ENCODE assay signal across 23 cellular contexts in genomic region chr14:86363047-86363446, GRCh38.
A peak's percentile ranks its signal among the peaks of the same experiment; 100 is the strongest.
DNase-seq lines count a peak whose midpoint lies in the region; ATAC-seq and TF ChIP-seq lines count a peak whose summit lies in the region.
"Had no signal": no experiment of that assay in that cellular context is flagged by ENCODE, and none has a peak within 500 bp of the region (broad histone marks: within the 10 kb centered on the region; RNA-seq: fewer than 3 reads in every experiment).

No MANE protein-coding gene starts in this region.

- no peak overlapping the region for H3T11ph ChIP-seq in H9 (ENCODE audit: low read length)

- H3K9me3 Mint-ChIP-seq in H9: no peaks in the 10 kb centered on the region

- H3K27ac ChIP-seq in DND-41 (ENCODE audit: low read length) (peak overlapping the region; percentile 6; the same call in 1 of the 2 replicates), MM.1S (ENCODE audit: low read length) (no peak overlapping the region), OCI-LY3 (ENCODE audit: low read length) (peak overlapping the region; percentile 33; the same call in 1 of the 2 replicates), H9 (ENCODE audit: insufficient read length, low read depth, low read length) (no peak overlapping the region)
- H3K27ac ChIP-seq: BLaER1 had no signal

- no peaks in the 10 kb centered on the region for H3K36me3 Mint-ChIP-seq in H9 (ENCODE audit: insufficient read depth in 1 of 3, low read depth in 3 of 3)
- H3K36me3 Mint-ChIP-seq: CD14-positive monocyte; CD4-positive, alpha-beta memory T cell; CD4-positive, CD25-positive, alpha-beta regulatory T cell; CD8-positive, alpha-beta memory T cell had no signal

- H3K36me3 ChIP-seq in DND-41 (ENCODE audit: insufficient read depth, low read length) (no peaks in the 10 kb centered on the region), MM.1S (replicated peaks; ENCODE audit: insufficient read depth, low read length) (no peaks in the 10 kb centered on the region), OCI-LY3 (replicated peaks; ENCODE audit: low read depth, low read length) (peaks cover 6% of the 10 kb centered on the region)
- H3K36me3 ChIP-seq: BE2C, BLaER1 had no signal

- H3K14ac ChIP-seq in H9 (ENCODE audit: insufficient read depth, low read length): no peak overlapping the region

- no peak overlapping the region for H2AK5ac ChIP-seq in H9 (ENCODE audit: insufficient read length, low read length)

- H3K4me1 Mint-ChIP-seq in H9: peaks cover 0 to 7% of the 10 kb centered on the region in 2 experiments; a peak in 2 of 4 replicates
- H3K4me1 Mint-ChIP-seq: CD14-positive monocyte; CD4-positive, alpha-beta memory T cell; CD4-positive, CD25-positive, alpha-beta regulatory T cell; CD8-positive, alpha-beta memory T cell had no signal

- no peaks in the 10 kb centered on the region for H3K27me3 Mint-ChIP-seq in H9 (ENCODE audit: low read depth)
- H3K27me3 Mint-ChIP-seq: CD4-positive, alpha-beta memory T cell; CD4-positive, CD25-positive, alpha-beta regulatory T cell had no signal

- DNase-seq in DND-41 (no peak), MM.1S (peak; percentile 7), retinal pigment epithelial cell (ENCODE audit: low read depth) (peak; percentile 86), H9 (no peak), mucosa of gallbladder (ENCODE audit: low spot score) (no peak)
- DNase-seq in stimulated activated naive CD4-positive, alpha-beta T cell (lab: John Stamatoyannopoulos, UW): no peak
- DNase-seq: 8988T; ACHN; BE2C; C1 segment of cervical spinal cord; CD4-positive, alpha-beta memory T cell; CD4-positive, CD25-positive, alpha-beta regulatory T cell; CD8-positive, alpha-beta memory T cell; COR-L47; DMS 273 treated with DMSO at 0.1 percent for 48 hours; DMS153; DMS53; DMS79; GF-D8 had no signal

- no peak overlapping the region for H3K56ac ChIP-seq in H9 (ENCODE audit: insufficient read length, low read depth, low read length)

- no peak overlapping the region for H3K4me3 ChIP-seq in DND-41 (ENCODE audit: low read depth in 1 of 2, low read length in 2 of 2)
- no peak overlapping the region for H3K4me3 ChIP-seq in MM.1S (ENCODE audit: low read length)
- no peak overlapping the region for H3K4me3 ChIP-seq in OCI-LY3 (ENCODE audit: low read length)
- no peak overlapping the region for H3K4me3 ChIP-seq in retinal pigment epithelial cell (ENCODE audit: low read length)
- H3K4me3 ChIP-seq: BLaER1 had no signal

- ATAC-seq in DND-41 (ENCODE audit: insufficient read depth, low read depth): no peak
- ATAC-seq in HG03097 (IDR thresholded peaks at IDR 0.05; ENCODE audit: low FRiP score, unreplicated experiment): no peak

- no peak overlapping the region for H3K4me2 ChIP-seq in DND-41 (ENCODE audit: insufficient read depth, low read length)
- H3K4me2 ChIP-seq in MM.1S (ENCODE audit: low read depth, low read length): no peak overlapping the region
- H3K4me2 ChIP-seq in OCI-LY3 (ENCODE audit: low read length): no peak overlapping the region
- no peak overlapping the region for H3K4me2 ChIP-seq in H9 (ENCODE audit: insufficient read depth, insufficient read length, low read length)
- H3K4me2 ChIP-seq: BLaER1 had no signal

- H3K9me3 ChIP-seq in DND-41 (ENCODE audit: insufficient read depth, low read length, severe bottlenecking) (peaks cover 15% of the 10 kb centered on the region), MM.1S (replicated peaks; ENCODE audit: insufficient read depth, low read length) (no peaks in the 10 kb centered on the region), OCI-LY3 (ENCODE audit: insufficient read depth, low read length) (peaks cover 10% of the 10 kb centered on the region), H9 (ENCODE audit: control insufficient read depth, low read depth, low read length) (no peaks in the 10 kb centered on the region)
- H3K9me3 ChIP-seq: BE2C had no signal

- H2BK12ac ChIP-seq in H9 (ENCODE audit: insufficient read length, low read depth, low read length): no peak overlapping the region

- H2AFZ ChIP-seq in DND-41 (ENCODE audit: low read depth, low read length): no peak overlapping the region
- no peak overlapping the region for H2AFZ ChIP-seq in MM.1S (ENCODE audit: low read length)
- H2AFZ ChIP-seq in OCI-LY3 (ENCODE audit: low read depth, low read length): no peak overlapping the region
- no peak overlapping the region for H2AFZ ChIP-seq in H9 (ENCODE audit: low read length)

- no peak overlapping the region for H4K8ac ChIP-seq in H9 (replicated peaks; ENCODE audit: insufficient read length, low read depth, low read length)

- no peak overlapping the region for H4K5ac ChIP-seq in H9 (ENCODE audit: insufficient read length, low read depth, low read length)

- H3K4me3 Mint-ChIP-seq in H9: no peak overlapping the region
- H3K4me3 Mint-ChIP-seq: CD14-positive monocyte; CD4-positive, alpha-beta memory T cell; CD4-positive, CD25-positive, alpha-beta regulatory T cell; CD8-positive, alpha-beta memory T cell had no signal

- H2BK5ac ChIP-seq in H9 (ENCODE audit: insufficient read length, low read length): no peak overlapping the region

- H3F3A ChIP-seq in MM.1S (ENCODE audit: insufficient read depth, low read length): no peaks in the 10 kb centered on the region

- no peak overlapping the region for H3K9ac ChIP-seq in DND-41 (ENCODE audit: low read depth, low read length)
- no peak overlapping the region for H3K9ac ChIP-seq in MM.1S (ENCODE audit: low read length)
- H3K9ac ChIP-seq in OCI-LY3 (ENCODE audit: low read length): no peak overlapping the region
- H3K9ac ChIP-seq in H9 (ENCODE audit: extremely low read depth, insufficient read length, low read length): no peak overlapping the region
- H3K9ac ChIP-seq: BLaER1 had no signal

- H4K91ac ChIP-seq in H9 (ENCODE audit: insufficient read length, low read depth, low read length): no peak overlapping the region

- H2BK20ac ChIP-seq in H9 (ENCODE audit: low read depth, low read length, poor library complexity, severe bottlenecking): no peak overlapping the region

- H3K27me3 ChIP-seq in DND-41 (ENCODE audit: insufficient read depth, low read length, poor library complexity) (no peaks in the 10 kb centered on the region), MM.1S (replicated peaks; ENCODE audit: insufficient read depth, low read length) (no peaks in the 10 kb centered on the region), OCI-LY3 (ENCODE audit: low read depth, low read length) (no peaks in the 10 kb centered on the region), H9 (ENCODE audit: insufficient read depth, low read length) (no peaks in the 10 kb centered on the region)
- H3K27me3 ChIP-seq: BE2C, BLaER1 had no signal

- no peak overlapping the region for H2BK15ac ChIP-seq in H9 (ENCODE audit: low read depth, low read length)

- no peaks in the 10 kb centered on the region for H3K79me1 ChIP-seq in H9 (ENCODE audit: insufficient read depth, low read depth, low read length, poor library complexity, severe bottlenecking)

- H3K23me2 ChIP-seq in H9 (ENCODE audit: insufficient read length, low read depth, low read length, poor library complexity, severe bottlenecking): no peaks in the 10 kb centered on the region

- no peaks in the 10 kb centered on the region for H4K20me1 ChIP-seq in DND-41 (ENCODE audit: insufficient read depth, low read length)
- H4K20me1 ChIP-seq in MM.1S (ENCODE audit: insufficient read depth, low read length): no peaks in the 10 kb centered on the region
- H4K20me1 ChIP-seq in OCI-LY3 (ENCODE audit: insufficient read depth, low read length): no peaks in the 10 kb centered on the region
- no peaks in the 10 kb centered on the region for H4K20me1 ChIP-seq in H9 (ENCODE audit: control insufficient read depth, insufficient read depth, insufficient read length)
- H4K20me1 ChIP-seq: BLaER1 had no signal

- TF ChIP-seq CTCF in DND-41 (IDR thresholded peaks at IDR 0.05; ENCODE audit: borderline replicate concordance, extremely low read depth, low read length, poor library complexity, severe bottlenecking): no peak
- no peak for TF ChIP-seq CTCF in MM.1S (IDR thresholded peaks at IDR 0.05; ENCODE audit: low read length)
- no peak for TF ChIP-seq CTCF in OCI-LY3 (IDR thresholded peaks at IDR 0.05; ENCODE audit: low read depth, low read length)
- TF ChIP-seq CTCF in retinal pigment epithelial cell (conservative IDR thresholded peaks at IDR 0.05; ENCODE audit: low read depth, low read length): no peak
- TF ChIP-seq CTCF in H9 (conservative IDR thresholded peaks at IDR 0.05): no peak

- no CpG with 5 or more reads among the region's 4 CpGs for WGBS in H9 (ENCODE audit: extremely low coverage, insufficient read length, low lambda C conversion rate)

- H3K9me2 ChIP-seq in MM.1S (replicated peaks; ENCODE audit: insufficient read depth, low read length): no peaks in the 10 kb centered on the region

- H3K27ac Mint-ChIP-seq in H9: no peak overlapping the region
- H3K27ac Mint-ChIP-seq: CD14-positive monocyte; CD4-positive, alpha-beta memory T cell; CD4-positive, CD25-positive, alpha-beta regulatory T cell; CD8-positive, alpha-beta memory T cell had no signal

- H3K4me1 ChIP-seq in DND-41 (ENCODE audit: insufficient read depth, low read length) (peaks cover 5% of the 10 kb centered on the region), MM.1S (ENCODE audit: low read length) (no peaks in the 10 kb centered on the region), OCI-LY3 (ENCODE audit: low read length) (peaks cover 13% of the 10 kb centered on the region), H9 (ENCODE audit: insufficient read depth, low read length) (no peaks in the 10 kb centered on the region)

- H3K23ac ChIP-seq in H9 (ENCODE audit: insufficient read length, low read depth, low read length): no peak overlapping the region

- H2BK120ac ChIP-seq in H9 (ENCODE audit: low read depth, low read length, poor library complexity, severe bottlenecking): no peak overlapping the region

- no peak overlapping the region for H3K4ac ChIP-seq in H9 (ENCODE audit: low read depth, low read length)

- H3K18ac ChIP-seq in H9 (ENCODE audit: insufficient read length, low read depth, low read length): no peak overlapping the region

- H3K79me2 ChIP-seq in DND-41 (ENCODE audit: insufficient read depth, low read length): no peaks in the 10 kb centered on the region
- H3K79me2 ChIP-seq in MM.1S (ENCODE audit: low read length): no peaks in the 10 kb centered on the region
- no peaks in the 10 kb centered on the region for H3K79me2 ChIP-seq in OCI-LY3 (ENCODE audit: low read length)
- no peaks in the 10 kb centered on the region for H3K79me2 ChIP-seq in H9 (ENCODE audit: insufficient read depth, low read length)

Comparison
In these comparisons a context has a peak if more than half of its experiments do, and no peak if none do; other contexts are left out.
1. DNase-seq: peak in MM.1S (single experiment) and retinal pigment epithelial cell (single experiment); none in DND-41 (single experiment), stimulated activated naive CD4-positive, alpha-beta T cell (0 of 6), H9 (single experiment) and mucosa of gallbladder (single experiment).
2. H3K27ac ChIP-seq: peak in DND-41 (single experiment) and OCI-LY3 (single experiment); none in MM.1S (single experiment) and H9 (single experiment).